15 cellular contexts compared by ENCODE assay signal in genomic region chr9:94948567-94949235, GRCh38.
DNase-seq lines count a peak whose midpoint lies in the region; ATAC-seq and TF ChIP-seq lines count a peak whose summit lies in the region.
"Had no signal": no experiment of that assay in that cellular context is flagged by ENCODE, and none has a peak within 500 bp of the region (broad histone marks: within the 10 kb centered on the region; RNA-seq: fewer than 3 reads in every experiment).

No MANE protein-coding gene starts in this region.

- H3K4me1 Mint-ChIP-seq in Calu3 (ENCODE audit: low read depth, unreplicated experiment) = peaks cover 69% of the 10 kb centered on the region

- H3K4me3 ChIP-seq in psoas muscle (no peak overlapping the region), esophagus muscularis mucosa (no peak overlapping the region)
- H3K4me3 ChIP-seq: right lobe of liver had no signal

- no peak overlapping the region for H3K4me3 Mint-ChIP-seq in Calu3 (ENCODE audit: low read depth, unreplicated experiment)
- H3K4me3 Mint-ChIP-seq: activated CD4-positive, alpha-beta memory T cell treated with anti-CD3 and anti-CD28 coated beads, Interleukin-2, amount 10 ng/mL, durations not matched to agents 7 days and 5 days had no signal

- H3K27me3 ChIP-seq in psoas muscle (ENCODE audit: insufficient read depth in 3 of 3, low read length in 2 of 3) (no peaks in the 10 kb centered on the region), esophagus muscularis mucosa (no peaks in the 10 kb centered on the region)
- H3K27me3 ChIP-seq: right lobe of liver had no signal

- H3K27me3 Mint-ChIP-seq in Calu3 (ENCODE audit: unreplicated experiment) = no peaks in the 10 kb centered on the region

- intact Hi-C loops in Calu3 (cut with micrococcal nuclease; ENCODE audit: unreplicated experiment) = no loop called here
- intact Hi-C loops in psoas muscle (cut with DNase I) = loop anchor here in 1 of 2 donors (5.0 kb wide), 1 partner anchor 76 kb away; no protein-coding TSS in a partner anchor
- intact Hi-C loops in esophagus muscularis mucosa (cut with DNase I) = no loop called here

- no peak for DNase-seq in Calu3
- peak in 33 of 56 donors; percentile 11 to 83 (median 45) for DNase-seq in amygdala (lab: John Stamatoyannopoulos, UW)
- peak; percentile 57 to 85 for DNase-seq in hippocampal formation (lab: John Stamatoyannopoulos, UW)
- no peak for DNase-seq in psoas muscle
- no peak for DNase-seq in SW 1271 (lab: John Stamatoyannopoulos, UW)
- no peak for DNase-seq in esophagus muscularis mucosa (ENCODE audit: extremely low spot score)
- DNase-seq: activated CD4-positive, alpha-beta memory T cell treated with anti-CD3 and anti-CD28 coated beads, Interleukin-2, amount 10 ng/mL, durations not matched to agents 7 days and 5 days; effector memory CD4-positive, alpha-beta T cell; kidney glomerular epithelial cell; NCI-H1092; NCI-H2171 treated with DMSO at 0.1 percent for 48 hours; right lobe of liver; stimulated activated CD4-positive, alpha-beta T cell treated with anti-CD3 and anti-CD28 coated beads, Interleukin-4, amount 100 ng/mL, for 1 hour had no signal

- TF ChIP-seq EP300 in esophagus muscularis mucosa (IDR thresholded peaks at IDR 0.05) = no peak

- peaks cover 74% of the 10 kb centered on the region for H3K4me1 ChIP-seq in psoas muscle
- peaks cover 54 to 61% (median 58%) of the 10 kb centered on the region in 4 donors for H3K4me1 ChIP-seq in esophagus muscularis mucosa

- no peak for TF ChIP-seq CTCF in Calu3 (IDR thresholded peaks at IDR 0.05; ENCODE audit: unreplicated experiment)
- no peak for TF ChIP-seq CTCF in psoas muscle (IDR thresholded peaks at IDR 0.05)
- TF ChIP-seq CTCF in esophagus muscularis mucosa (IDR thresholded peaks at IDR 0.05) = no peak

- H3K9me3 ChIP-seq in psoas muscle = no peaks in the 10 kb centered on the region
- H3K9me3 ChIP-seq in esophagus muscularis mucosa = no peaks in the 10 kb centered on the region
- H3K9me3 ChIP-seq: right lobe of liver had no signal

- no peak for TF ChIP-seq POLR2A in esophagus muscularis mucosa (IDR thresholded peaks at IDR 0.05; ENCODE audit: low read depth)

- CTCF ChIA-PET in Calu3 (lab: Charles Lee) = interaction anchor here (0.5 kb wide), 1 partner anchor 129 kb away, joined by 4 read pairs; no protein-coding TSS in a partner anchor

- peaks cover 3% of the 10 kb centered on the region for H3K9me3 Mint-ChIP-seq in Calu3 (ENCODE audit: low read depth, unreplicated experiment)
- H3K9me3 Mint-ChIP-seq: activated CD4-positive, alpha-beta memory T cell treated with anti-CD3 and anti-CD28 coated beads, Interleukin-2, amount 10 ng/mL, durations not matched to agents 7 days and 5 days had no signal

- H3K27ac ChIP-seq in psoas muscle (peak overlapping the region; percentile 79), esophagus muscularis mucosa (replicated peaks in 1 of 4) (no peak overlapping the region)
- H3K27ac ChIP-seq: right lobe of liver had no signal

- H3K36me3 ChIP-seq in psoas muscle (ENCODE audit: insufficient read depth in 1 of 2, low read depth in 1 of 2) (no peaks in the 10 kb centered on the region), esophagus muscularis mucosa (no peaks in the 10 kb centered on the region)
- H3K36me3 ChIP-seq: right lobe of liver had no signal

- H3K27ac Mint-ChIP-seq in Calu3 (ENCODE audit: unreplicated experiment) = peak overlapping the region; percentile 30
- H3K27ac Mint-ChIP-seq: activated CD4-positive, alpha-beta memory T cell treated with anti-CD3 and anti-CD28 coated beads, Interleukin-2, amount 10 ng/mL, durations not matched to agents 7 days and 5 days had no signal

- BruUV-seq in Calu3 (replicated peaks; lab: Mats Ljungman, UMichigan) = no TSS peak

- peaks cover 5% of the 10 kb centered on the region for H3K36me3 Mint-ChIP-seq in Calu3 (ENCODE audit: insufficient read depth, unreplicated experiment)

- 55 to 71% (median 57%) methylated on average over 5 of the region's 5 CpGs for WGBS in psoas muscle, 3 donors
- WGBS in esophagus muscularis mucosa = 82% methylated on average over 5 of the region's 5 CpGs

- ATAC-seq in psoas muscle (peak in 2 of 4 donors; percentile 46 to 60), GM18502 (IDR thresholded peaks at IDR 0.05; ENCODE audit: poor library complexity, unreplicated experiment) (no peak), GM18867 (IDR thresholded peaks at IDR 0.05; ENCODE audit: unreplicated experiment) (no peak)
- ATAC-seq: right lobe of liver had no signal

Comparison
In these comparisons a context has a peak if more than half of its experiments do, and no peak if none do; other contexts are left out.
1. DNase-seq: peak in amygdala (33 of 56) and hippocampal formation (2 of 2); none in Calu3 (single experiment), psoas muscle (0 of 2), SW 1271 (0 of 2) and esophagus muscularis mucosa (single experiment).